Comparison of ENCODE assay signal across 12 cellular contexts in the genomic region with DNA sequence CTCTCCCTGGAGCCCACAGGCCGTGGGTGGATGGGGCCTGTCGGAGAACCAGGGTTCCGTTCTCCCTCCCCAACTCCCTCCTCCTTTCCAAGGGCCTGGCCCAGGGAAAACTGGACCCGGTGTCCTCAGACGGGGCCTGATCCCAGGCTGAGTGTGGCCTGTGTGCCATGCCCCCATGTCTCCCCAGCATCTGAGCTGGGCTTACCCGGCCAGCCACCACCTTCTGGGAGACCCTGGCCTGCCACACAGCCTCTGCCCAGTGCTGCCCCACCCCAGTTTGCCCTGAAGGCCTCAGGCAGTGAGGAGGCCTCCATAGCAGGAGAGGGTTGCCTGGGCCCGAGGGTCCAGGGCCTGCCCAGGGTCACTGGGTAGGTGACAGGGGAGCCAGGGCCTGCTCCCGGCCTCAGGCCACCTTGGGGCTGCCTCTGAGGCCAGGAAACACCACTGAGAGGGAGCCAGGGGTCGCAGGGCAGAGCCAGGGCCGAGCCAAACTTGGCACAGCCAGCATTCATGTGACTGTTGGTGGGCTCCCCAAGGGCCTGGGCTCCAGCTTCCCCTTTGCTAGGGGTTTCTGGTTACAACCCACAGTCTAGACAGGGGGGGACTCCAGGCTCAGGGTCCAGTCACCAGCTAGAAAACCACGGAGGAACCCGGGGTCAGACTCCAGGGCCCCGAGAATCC. TPM values are rescaled to one million over a fixed set of nuclear protein-coding genes. Genes with fewer than 3 reads are reported as not detected.
DNase-seq lines count a peak whose midpoint lies in the region; ATAC-seq and TF ChIP-seq lines count a peak whose summit lies in the region.
"Had no signal": no experiment of that assay in that cellular context is flagged by ENCODE, and none has a peak within 500 bp of the region (broad histone marks: within the 10 kb centered on the region; RNA-seq: fewer than 3 reads in every experiment).

No MANE protein-coding gene starts in this region.

- POLR2A ChIA-PET in IMR-90 (lab: Charles Lee; ENCODE audit: unreplicated experiment): no interaction called here

- no peak overlapping the region for H2BK20ac ChIP-seq in IMR-90 (ENCODE audit: low read depth, low read length)

- H2AFZ ChIP-seq in IMR-90 (replicated peaks; ENCODE audit: low read length, poor library complexity): peak overlapping the region; percentile 18

- no peak overlapping the region for H3K14ac ChIP-seq in IMR-90 (replicated peaks; ENCODE audit: low read depth, low read length)

- H3K27me3 ChIP-seq in IMR-90 (ENCODE audit: control insufficient read depth, insufficient read depth, low read length): peaks cover 9% of the 10 kb centered on the region; the same call in 1 of the 2 replicates
- no peaks in the 10 kb centered on the region for H3K27me3 ChIP-seq in right lobe of liver
- peaks cover 7% of the 10 kb centered on the region for H3K27me3 ChIP-seq in suprapubic skin

- in situ Hi-C loops in IMR-90 (cut with MboI; ENCODE audit: low sequenced_read_pairs): no loop called here

- TF ChIP-seq POLR2A in IMR-90 (IDR thresholded peaks at IDR 0.05; ENCODE audit: low read depth, low read length) (no peak), right lobe of liver (IDR thresholded peaks at IDR 0.05) (no peak), suprapubic skin (IDR thresholded peaks at IDR 0.05) (no peak)

- peak overlapping the region; percentile 72 for H2AK9ac ChIP-seq in IMR-90 (replicated peaks; ENCODE audit: low read depth, low read length, poor library complexity)

- TF ChIP-seq CTCF in IMR-90 (conservative IDR thresholded peaks at IDR 0.05; ENCODE audit: low read depth, low read length) (no peak), right lobe of liver (IDR thresholded peaks at IDR 0.05) (no peak), suprapubic skin (IDR thresholded peaks at IDR 0.05) (no peak)

- intact Hi-C loops in IMR-90 (cut with micrococcal nuclease) (no loop called here), right lobe of liver (cut with DNase I) (loop anchor here in 1 of 2 donors (10.0 kb wide), 1 partner anchor 644 kb away; no protein-coding TSS in a partner anchor)

- peaks cover 8% of the 10 kb centered on the region; the same call in 1 of the 2 replicates for H3K4me1 ChIP-seq in IMR-90 (ENCODE audit: control insufficient read depth, insufficient read depth, low read length)
- H3K4me1 ChIP-seq in right lobe of liver: peaks cover 0 to 12% (median 0%) of the 10 kb centered on the region in 4 donors
- peaks cover 64% of the 10 kb centered on the region for H3K4me1 ChIP-seq in suprapubic skin

- no peak overlapping the region for H2BK15ac ChIP-seq in IMR-90 (ENCODE audit: low read depth, low read length)

- H4K20me1 ChIP-seq in IMR-90 (ENCODE audit: insufficient read depth, low read length): peaks cover 17% of the 10 kb centered on the region

- H2AK5ac ChIP-seq in IMR-90 (ENCODE audit: low read depth, low read length): 0 out of 2 replicates have a peak overlapping the region, but pooled peaks have one; percentile 16

- DNase-seq in IMR-90: no peak
- no peak for DNase-seq in caudate nucleus (lab: John Stamatoyannopoulos, UW)
- no peak for DNase-seq in right lobe of liver
- no peak for DNase-seq in suprapubic skin (ENCODE audit: low spot score in 2 of 2)
- no peak for DNase-seq in HUDEP-2 (lab: John Stamatoyannopoulos, UW; ENCODE audit: unreplicated experiment in 76 of 76)
- DNase-seq: activated CD4-positive, alpha-beta memory T cell treated with anti-CD3 and anti-CD28 coated beads for 36 hours; MV-4-11; stimulated activated CD8-positive, alpha-beta memory T cell treated with anti-CD3 and anti-CD28 coated beads, Interleukin-4, amount 100 ng/mL, for 48 hours had no signal

- H2BK5ac ChIP-seq in IMR-90 (ENCODE audit: low read depth, low read length, poor library complexity, severe bottlenecking): no peak overlapping the region

- no peak overlapping the region for H2BK120ac ChIP-seq in IMR-90 (ENCODE audit: low read depth, low read length)

- H3K9me3 ChIP-seq in IMR-90 (ENCODE audit: control insufficient read depth, insufficient read depth, low read length) (no peaks in the 10 kb centered on the region), right lobe of liver (no peaks in the 10 kb centered on the region), suprapubic skin (no peaks in the 10 kb centered on the region)

- H4K8ac ChIP-seq in IMR-90 (ENCODE audit: low read depth in 2 of 2, low read length in 2 of 2): no peak overlapping the region

- H4K91ac ChIP-seq in IMR-90 (ENCODE audit: insufficient read depth, low read depth, low read length): no peak overlapping the region

- no peak for TF ChIP-seq RAD21 in IMR-90 (IDR thresholded peaks at IDR 0.05; ENCODE audit: low read length)

- no peak for TF ChIP-seq EP300 in suprapubic skin (IDR thresholded peaks at IDR 0.05)

- no peaks in the 10 kb centered on the region for H3K9me1 ChIP-seq in IMR-90 (ENCODE audit: insufficient read depth, low read length)

- H3K18ac ChIP-seq in IMR-90 (ENCODE audit: low read depth, low read length): no peak overlapping the region

- BruUV-seq in IMR-90 (replicated peaks; lab: Mats Ljungman, UMichigan): no TSS peak

- H3K9ac ChIP-seq in IMR-90 (ENCODE audit: low read depth, low read length): no peak overlapping the region

- H3K27ac ChIP-seq in IMR-90 (ENCODE audit: insufficient read depth, low read length): no peak overlapping the region
- H3K27ac ChIP-seq in caudate nucleus (ENCODE audit: low read depth, low read length): peak overlapping the region; percentile 41
- H3K27ac ChIP-seq in right lobe of liver: peak overlapping the region; percentile 33 to 50 (median 44)
- H3K27ac ChIP-seq in suprapubic skin: peak overlapping the region; percentile 52

- no peak overlapping the region for H3K4me3 ChIP-seq in IMR-90 (ENCODE audit: insufficient read depth, low read depth, low read length)
- H3K4me3 ChIP-seq in right lobe of liver: no peak overlapping the region
- no peak overlapping the region for H3K4me3 ChIP-seq in suprapubic skin

- WGBS in IMR-90 (ENCODE audit: extremely low coverage in 2 of 2, insufficient read length in 1 of 2), 2 experiments: 51% methylated on average over 4 of the region's 13 CpGs; no CpG with 5 or more reads in 1 of the 2 experiments
- 60% methylated on average over 3 of the region's 13 CpGs for WGBS in right lobe of liver (ENCODE audit: insufficient coverage, low coverage, low lambda C conversion rate, missing lambda C conversion rate)
- WGBS in suprapubic skin: 55% methylated on average over 7 of the region's 13 CpGs

- no peak overlapping the region for H3K4me2 ChIP-seq in IMR-90 (ENCODE audit: low read depth, low read length)

- H3K23ac ChIP-seq in IMR-90 (ENCODE audit: low read depth, low read length): no peak overlapping the region

- ATAC-seq in IMR-90 (ENCODE audit: low read depth): no peak
- ATAC-seq in right lobe of liver: peak; percentile 8 to 41 (median 24)
- no peak for ATAC-seq in GM19351 (IDR thresholded peaks at IDR 0.05; ENCODE audit: unreplicated experiment)
- no peak for ATAC-seq in HG03196 (IDR thresholded peaks at IDR 0.05; ENCODE audit: unreplicated experiment)
- no peak for ATAC-seq in GM18520 (IDR thresholded peaks at IDR 0.05; ENCODE audit: unreplicated experiment)

- H4K5ac ChIP-seq in IMR-90 (ENCODE audit: low read depth, low read length): no peak overlapping the region

- dilution Hi-C loops in IMR-90 (cut with HindIII; ENCODE audit: low sequenced_read_pairs, unreplicated experiment): no loop called here

- H3K4ac ChIP-seq in IMR-90 (ENCODE audit: low read depth, low read length): no peak overlapping the region

- H3K36me3 ChIP-seq in IMR-90 (ENCODE audit: control insufficient read depth, insufficient read depth, low read length) (peaks cover 20% of the 10 kb centered on the region; the same call in 1 of the 2 replicates), right lobe of liver (peaks cover 0 to 33% (median 22%) of the 10 kb centered on the region in 4 donors), suprapubic skin (peaks cover 36% of the 10 kb centered on the region)

- H3K79me1 ChIP-seq in IMR-90 (ENCODE audit: low read depth in 1 of 2, low read length in 2 of 2): no peaks in the 10 kb centered on the region; a peak in 1 of 4 replicates

- CTCF ChIA-PET in IMR-90 (lab: Yijun Ruan, JAX): no interaction called here

- H3K56ac ChIP-seq in IMR-90 (ENCODE audit: extremely low read depth, insufficient read depth, low read length): no peak overlapping the region

TF ChIP-seq in IMR-90, 13 proteins besides CTCF, POLR2A, EP300 and RAD21:
- TF ChIP-seq, protein P1, sequence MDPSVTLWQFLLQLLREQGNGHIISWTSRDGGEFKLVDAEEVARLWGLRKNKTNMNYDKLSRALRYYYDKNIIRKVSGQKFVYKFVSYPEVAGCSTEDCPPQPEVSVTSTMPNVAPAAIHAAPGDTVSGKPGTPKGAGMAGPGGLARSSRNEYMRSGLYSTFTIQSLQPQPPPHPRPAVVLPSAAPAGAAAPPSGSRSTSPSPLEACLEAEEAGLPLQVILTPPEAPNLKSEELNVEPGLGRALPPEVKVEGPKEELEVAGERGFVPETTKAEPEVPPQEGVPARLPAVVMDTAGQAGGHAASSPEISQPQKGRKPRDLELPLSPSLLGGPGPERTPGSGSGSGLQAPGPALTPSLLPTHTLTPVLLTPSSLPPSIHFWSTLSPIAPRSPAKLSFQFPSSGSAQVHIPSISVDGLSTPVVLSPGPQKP (IDR thresholded peaks at IDR 0.05; ENCODE audit: borderline replicate concordance, low read depth, low read length): no peak
- no peak for TF ChIP-seq SMC3 (IDR thresholded peaks at IDR 0.05; ENCODE audit: low read depth, low read length)
- TF ChIP-seq RCOR1 (IDR thresholded peaks at IDR 0.05; ENCODE audit: insufficient replicate concordance, low read length): no peak

RNA-seq across cellular contexts. Expression of a gene that starts 0.6 kb away (rescaled TPM):
- under 0.01 and 0.18 TPM in 2 replicates for total RNA-seq in IMR-90 (2012; rRNA removed)
- 0.15 and 0.59 TPM in 2 replicates for polyA plus RNA-seq in IMR-90 (2012; rRNA removed)
- 0.08 and 0.32 TPM in 2 replicates for polyA plus RNA-seq in IMR-90 (2012; cell fraction: cytosol; rRNA removed)
- polyA plus RNA-seq in IMR-90 (2012; cell fraction: nucleus; rRNA removed; ENCODE audit: low replicate concordance): 0.68 and 1.2 TPM in 2 replicates
- total RNA-seq in right lobe of liver: 10 to 100 TPM in 1 of 6 experiments, 1 to 10 TPM in 5; 1.3 to 11.4 (median 6.7) TPM
- 1 to 10 TPM; 2.6 to 7.6 (median 6.9) TPM for total RNA-seq in suprapubic skin

RNA-seq across cellular contexts. Expression of a gene that starts 12.7 kb away (rescaled TPM):
- total RNA-seq in IMR-90 (2012; rRNA removed) (38.3 and 39.8 TPM in 2 replicates), right lobe of liver (1,000 to 10,000 TPM in 3 of 6 experiments, 100 to 1,000 TPM in 3; 515 to 1,549 (median 1,009) TPM), suprapubic skin (100 to 1,000 TPM; 319 to 596 (median 469) TPM)
- polyA plus RNA-seq in IMR-90 (2012; rRNA removed): 151 and 166 TPM in 2 replicates
- 140 and 321 TPM in 2 replicates for polyA plus RNA-seq in IMR-90 (2012; cell fraction: cytosol; rRNA removed)
- polyA plus RNA-seq in IMR-90 (2012; cell fraction: nucleus; rRNA removed; ENCODE audit: low replicate concordance): 89.3 and 187 TPM in 2 replicates

RNA-seq across cellular contexts. Expression of a gene that starts 54.0 kb away (rescaled TPM):
- total RNA-seq in IMR-90 (2012; rRNA removed): not detected in 2 replicates
- not detected in 2 replicates for polyA plus RNA-seq in IMR-90 (2012; rRNA removed)
- polyA plus RNA-seq in IMR-90 (2012; cell fraction: cytosol; rRNA removed): not detected in 2 replicates
- not detected in 2 replicates for polyA plus RNA-seq in IMR-90 (2012; cell fraction: nucleus; rRNA removed; ENCODE audit: low replicate concordance)
- 1 to 10 TPM in 3 of 6 experiments, under 1 TPM in 2, not detected in 1; 0.79 to 1.5 (median 1.2) TPM for total RNA-seq in right lobe of liver
- 10 to 100 TPM in 1 of 4 donors, 1 to 10 TPM in 1, not detected in 2; 2.3 to 24.1 TPM for total RNA-seq in suprapubic skin
- total RNA-seq: activated CD4-positive, alpha-beta memory T cell treated with anti-CD3 and anti-CD28 coated beads for 36 hours; mononuclear cell had no signal

Comparison
In these comparisons a context has a peak if more than half of its experiments do, and no peak if none do; other contexts are left out.
1. ATAC-seq: peak in right lobe of liver (4 of 4); none in IMR-90 (single experiment), GM19351 (single experiment), HG03196 (single experiment) and GM18520 (single experiment).